34 cellular contexts compared by ENCODE assay signal in genomic region chr1:166766942-166767341, GRCh38.
"Had no signal": no experiment of that assay in that cellular context is flagged by ENCODE, and none has a peak within 500 bp of the region (broad histone marks: within the 10 kb centered on the region; RNA-seq: fewer than 3 reads in every experiment).

No MANE protein-coding gene starts in this region.

- H3K36me3 ChIP-seq: MG63 had no signal

- H3K9me3 ChIP-seq: MG63 had no signal

- DNase-seq: Karpas-422, Kasumi-1, MG63, MM.1S, MV-4-11, NCI-H1048, NCI-H1092, NCI-H1092 treated with DMSO at 0.1 percent for 48 hours, NCI-H1105, NCI-H1417, NCI-H1417 treated with DMSO at 0.1 percent for 48 hours, NCI-H1436, NCI-H1436 treated with DMSO at 0.1 percent for 48 hours, NCI-H146, NCI-H1694, NCI-H1694 treated with DMSO at 0.1 percent for 48 hours, NCI-H187, NCI-H187 treated with DMSO at 0.1 percent for 48 hours, NCI-H1930, NCI-H2029, NCI-H2029 treated with DMSO at 0.1 percent for 48 hours, NCI-H2081, NCI-H2081 treated with DMSO at 0.1 percent for 48 hours, NCI-H2107, NCI-H2171, NCI-H2171 treated with DMSO at 0.1 percent for 48 hours, NCI-H2227 treated with DMSO at 0.1 percent for 48 hours, NCI-H226, NCI-H345, NCI-H446, NCI-H446 treated with DMSO at 0.1 percent for 48 hours, NCI-H510A, NCI-H510A treated with DMSO at 0.1 percent for 48 hours, NCI-H524 had no signal

- H3K4me3 ChIP-seq: MG63 had no signal
